Comparison of ENCODE assay signal across 8 cellular contexts in the genomic region with DNA sequence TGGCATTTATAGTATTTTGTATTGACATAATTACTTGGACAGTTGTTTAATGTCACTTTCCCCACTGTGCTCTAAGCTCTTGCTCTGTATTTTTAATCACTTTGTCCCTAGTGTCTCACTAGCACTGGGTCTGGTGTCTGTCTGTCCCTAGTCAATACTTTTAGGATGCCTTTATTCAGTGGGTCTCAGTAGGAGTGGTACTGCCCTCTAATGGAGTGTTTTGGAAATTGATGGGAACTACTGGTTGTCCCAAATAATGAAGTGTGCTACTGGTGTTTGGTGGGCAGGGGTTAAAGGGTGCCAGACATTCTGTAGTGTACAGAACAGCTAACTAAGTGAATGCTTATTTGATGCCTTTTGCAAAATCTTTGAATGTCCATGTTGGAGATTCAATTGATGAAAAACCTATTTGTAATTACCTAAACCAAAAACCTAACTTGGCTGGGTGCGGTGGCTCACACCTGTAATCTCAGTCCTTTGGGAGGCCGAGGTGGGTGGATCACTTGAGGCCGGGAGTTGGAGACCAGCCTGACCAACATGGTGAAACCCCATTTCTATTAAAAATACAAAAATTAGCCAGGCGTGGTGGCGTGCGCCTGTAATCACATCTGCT. TPM values are rescaled to one million over a fixed set of nuclear protein-coding genes. Genes with fewer than 3 reads are reported as not detected.
DNase-seq lines count a peak whose midpoint lies in the region; ATAC-seq and TF ChIP-seq lines count a peak whose summit lies in the region.

No MANE protein-coding gene starts in this region.

- peaks cover 17% of the 10 kb centered on the region for H3K4me1 Mint-ChIP-seq in Caco-2 (ENCODE audit: low read depth, unreplicated experiment)

- H3K4me1 ChIP-seq in Caco-2 = peaks cover 22% of the 10 kb centered on the region
- H3K4me1 ChIP-seq in breast epithelium = no peaks in the 10 kb centered on the region
- H3K4me1 ChIP-seq in left lung = peaks cover 8 to 21% of the 10 kb centered on the region in 2 donors

- H3K9me3 ChIP-seq in Caco-2 (no peaks in the 10 kb centered on the region), breast epithelium (no peaks in the 10 kb centered on the region), left lung (no peaks in the 10 kb centered on the region)

- intact Hi-C loops in Caco-2 (cut with micrococcal nuclease; ENCODE audit: unreplicated experiment) = loop anchor here (1.0 kb wide), 3 partner anchors 32 to 174 kb away; no protein-coding TSS in a partner anchor
- intact Hi-C loops in breast epithelium (cut with DNase I; ENCODE audit: low total_unique reads) = no loop called here
- intact Hi-C loops in left lung (cut with DNase I) = no loop called here

- H3K27me3 ChIP-seq in Caco-2 (replicated peaks; ENCODE audit: control insufficient read depth, insufficient read depth, low read length) (no peaks in the 10 kb centered on the region), breast epithelium (no peaks in the 10 kb centered on the region), left lung (no peaks in the 10 kb centered on the region)

- peak in 1 of 2 experiments; percentile 65 for DNase-seq in Caco-2
- peak; percentile 80 for DNase-seq in NCI-H526 treated with DMSO at 0.1 percent for 48 hours (lab: John Stamatoyannopoulos, UW)
- no peak for DNase-seq in breast epithelium (ENCODE audit: low spot score in 2 of 2)
- DNase-seq in left lung = no peak
- no peak for DNase-seq in activated T-cell treated with anti-CD3 and anti-CD28 coated beads for 4 hours
- no peak for DNase-seq in activated T-cell treated with anti-CD3 and anti-CD28 coated beads, Interleukin-2, amount 50 U/mL, for 1 hour

- POLR2A ChIA-PET in Caco-2 (lab: Charles Lee) = no interaction called here

- TF ChIP-seq CTCF in Caco-2 (IDR thresholded peaks at IDR 0.05; ENCODE audit: insufficient read depth in 1 of 2, low read depth in 1 of 2, low read length in 1 of 2, severe bottlenecking in 1 of 2, unreplicated experiment in 1 of 2) (peak; percentile 62 to 71), breast epithelium (IDR thresholded peaks at IDR 0.05) (peak in 2 of 3 donors; percentile 42 to 43), left lung (IDR thresholded peaks at IDR 0.05) (peak; percentile 51 to 65)

- H3K27me3 Mint-ChIP-seq in Caco-2 (ENCODE audit: insufficient read depth, unreplicated experiment) = no peaks in the 10 kb centered on the region

- H3K4me3 Mint-ChIP-seq in Caco-2 (ENCODE audit: unreplicated experiment) = no peak overlapping the region

- no TSS peak for BruUV-seq in Caco-2 (replicated peaks; lab: Mats Ljungman, UMichigan)

- no peaks in the 10 kb centered on the region for H3K9me3 Mint-ChIP-seq in Caco-2 (ENCODE audit: unreplicated experiment)

- no peak overlapping the region for H3K27ac Mint-ChIP-seq in Caco-2 (ENCODE audit: unreplicated experiment)

- H3K27ac ChIP-seq in breast epithelium (no peak overlapping the region), left lung (no peak overlapping the region)

- CTCF ChIA-PET in Caco-2 (lab: Charles Lee) = interaction anchor here (1.1 kb wide), 1 partner anchor 34 kb away, joined by 3 read pairs; no protein-coding TSS in a partner anchor

- H3K36me3 Mint-ChIP-seq in Caco-2 (ENCODE audit: insufficient read depth, unreplicated experiment) = peaks cover 5% of the 10 kb centered on the region

- no peaks in the 10 kb centered on the region for H3K36me3 ChIP-seq in Caco-2 (ENCODE audit: control insufficient read depth, insufficient read depth, low read length)
- no peaks in the 10 kb centered on the region for H3K36me3 ChIP-seq in breast epithelium
- no peaks in the 10 kb centered on the region for H3K36me3 ChIP-seq in left lung

- ATAC-seq in GM18873 (IDR thresholded peaks at IDR 0.05; ENCODE audit: low FRiP score, unreplicated experiment) (peak; percentile 77), HG03097 (IDR thresholded peaks at IDR 0.05; ENCODE audit: low FRiP score, unreplicated experiment) (peak; percentile 74), left lung (peak; percentile 94)

- no peak for TF ChIP-seq POLR2A in breast epithelium (IDR thresholded peaks at IDR 0.05)

- no peak overlapping the region for H3K4me3 ChIP-seq in Caco-2 (ENCODE audit: low read depth, low read length)
- H3K4me3 ChIP-seq in breast epithelium = no peak overlapping the region
- H3K4me3 ChIP-seq in left lung = no peak overlapping the region

RNA-seq across cellular contexts. Expression of a gene that starts 33.3 kb away (rescaled TPM):
- 18.2 and 22.5 TPM in 2 replicates for total RNA-seq in Caco-2 (2022)
- total RNA-seq in breast epithelium = 10 to 100 TPM; 16.3 to 64.7 (median 29.8) TPM
- total RNA-seq in left lung = 10 to 100 TPM; 37.5 to 45.1 TPM
